In genomic region chr15:60580068-60580467, GRCh38 we compare ENCODE assay signal across 1 cellular context.
TF ChIP-seq lines count a peak whose summit lies in the region.

No MANE protein-coding gene starts in this region.

TF ChIP-seq in GM12878, 131 proteins besides CTCF, POLR2A, EP300 and RAD21 (continued from another document):
- TF ChIP-seq PRDM15 (CRISPR knock-in tag; IDR thresholded peaks at IDR 0.05) = no peak
- no peak for TF ChIP-seq REST (IDR thresholded peaks at IDR 0.05; ENCODE audit: low read depth, low read length)
- TF ChIP-seq CEBPZ (IDR thresholded peaks at IDR 0.05; ENCODE audit: low read depth, low read length) = no peak
- TF ChIP-seq CEBPB (IDR thresholded peaks at IDR 0.05; ENCODE audit: borderline replicate concordance in 1 of 2, low read depth in 2 of 2, low read length in 2 of 2) = no peak
